8 cellular contexts compared by ENCODE assay signal in the genomic region with DNA sequence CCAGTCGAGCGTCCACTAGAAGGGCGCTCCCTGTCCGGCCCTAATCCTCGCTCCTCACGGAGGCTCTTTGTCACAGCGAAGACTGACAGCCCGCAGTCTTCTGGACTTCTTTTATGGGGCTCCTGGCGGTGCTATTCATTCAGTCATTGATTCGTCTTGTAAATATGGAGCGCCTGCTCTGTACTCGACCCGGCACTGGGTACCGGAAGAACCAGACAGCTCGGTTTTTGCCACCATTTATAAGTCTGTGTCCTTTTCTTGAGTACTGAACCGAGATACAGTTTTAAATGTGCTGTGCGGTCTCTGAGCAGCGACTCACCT. TPM values are rescaled to one million over a fixed set of nuclear protein-coding genes. Genes with fewer than 3 reads are reported as not detected.
DNase-seq lines count a peak whose midpoint lies in the region; ATAC-seq and TF ChIP-seq lines count a peak whose summit lies in the region.

No MANE protein-coding gene starts in this region.

- BruUV-seq in Calu3 (replicated peaks; lab: Mats Ljungman, UMichigan), result no TSS peak

- peak overlapping the region; percentile 79 for H3K27ac ChIP-seq in KOPT-K1 (ENCODE audit: low read depth, low read length, poor library complexity, severe bottlenecking)
- H3K27ac ChIP-seq in iPS-20b (ENCODE audit: low read length), result peak overlapping the region; percentile 59
- peak overlapping the region; percentile 79 for H3K27ac ChIP-seq in stomach smooth muscle (ENCODE audit: low read length)

- H3K27me3 Mint-ChIP-seq in Calu3 (ENCODE audit: unreplicated experiment), result no peaks in the 10 kb centered on the region
- H3K27me3 Mint-ChIP-seq in activated naive CD4-positive, alpha-beta T cell treated with anti-CD3 and anti-CD28 coated beads, Interleukin-2, amount 50 U/mL, for 24 hours, result no peaks in the 10 kb centered on the region

- DNase-seq in Calu3 (no peak), NCI-H187 treated with DMSO at 0.1 percent for 48 hours (lab: John Stamatoyannopoulos, UW) (no peak)

- TF ChIP-seq CTCF in Calu3 (IDR thresholded peaks at IDR 0.05; ENCODE audit: unreplicated experiment), result no peak

- peaks cover 13% of the 10 kb centered on the region for H3K9me3 ChIP-seq in KOPT-K1 (ENCODE audit: insufficient read depth, low read length, poor library complexity, severe bottlenecking)
- peaks cover 10% of the 10 kb centered on the region; the same call in 1 of the 2 replicates for H3K9me3 ChIP-seq in iPS-20b (ENCODE audit: insufficient read depth, low read depth, low read length)
- no peaks in the 10 kb centered on the region for H3K9me3 ChIP-seq in stomach smooth muscle (ENCODE audit: control insufficient read depth in 2 of 2, low read length in 2 of 2)

- CTCF ChIA-PET in Calu3 (lab: Charles Lee), result interaction anchor here (0.6 to 0.7 kb wide), 2 partner anchors 52 to 548 kb away, joined by 3 read pairs; no protein-coding TSS in a partner anchor

- H3K27me3 ChIP-seq in iPS-20b (ENCODE audit: insufficient read depth, low read length) (no peaks in the 10 kb centered on the region), stomach smooth muscle (ENCODE audit: control insufficient read depth in 1 of 2, insufficient read depth in 2 of 2, low read length in 2 of 2) (no peaks in the 10 kb centered on the region)

- peaks cover 26% of the 10 kb centered on the region for H3K36me3 Mint-ChIP-seq in Calu3 (ENCODE audit: insufficient read depth, unreplicated experiment)
- H3K36me3 Mint-ChIP-seq in activated naive CD4-positive, alpha-beta T cell treated with anti-CD3 and anti-CD28 coated beads, Interleukin-2, amount 50 U/mL, for 24 hours, result peaks cover 8% of the 10 kb centered on the region

- H3K9ac ChIP-seq in iPS-20b (ENCODE audit: low read depth, low read length) (peak overlapping the region; percentile 91), stomach smooth muscle (ENCODE audit: low read length in 2 of 2) (peak overlapping the region; percentile 77 to 85)

- intact Hi-C loops in Calu3 (cut with micrococcal nuclease; ENCODE audit: unreplicated experiment), result no loop called here

- no peaks in the 10 kb centered on the region for H3K9me3 Mint-ChIP-seq in Calu3 (ENCODE audit: low read depth, unreplicated experiment)
- no peaks in the 10 kb centered on the region for H3K9me3 Mint-ChIP-seq in activated naive CD4-positive, alpha-beta T cell treated with anti-CD3 and anti-CD28 coated beads, Interleukin-2, amount 50 U/mL, for 24 hours

- H3K27ac Mint-ChIP-seq in Calu3 (ENCODE audit: unreplicated experiment), result peak overlapping the region; percentile 89
- H3K27ac Mint-ChIP-seq in activated naive CD4-positive, alpha-beta T cell treated with anti-CD3 and anti-CD28 coated beads, Interleukin-2, amount 50 U/mL, for 24 hours, result peak overlapping the region; percentile 100

- H3K4me3 Mint-ChIP-seq in Calu3 (ENCODE audit: low read depth, unreplicated experiment), result peak overlapping the region; percentile 95
- peak overlapping the region; percentile 96 for H3K4me3 Mint-ChIP-seq in activated naive CD4-positive, alpha-beta T cell treated with anti-CD3 and anti-CD28 coated beads, Interleukin-2, amount 50 U/mL, for 24 hours

- H3K4me1 ChIP-seq in iPS-20b (ENCODE audit: insufficient read depth, low read length) (peaks cover 8% of the 10 kb centered on the region), stomach smooth muscle (ENCODE audit: control insufficient read depth, insufficient read depth, low read length) (peaks cover 16% of the 10 kb centered on the region)

- ATAC-seq in GM19463 (IDR thresholded peaks at IDR 0.05; ENCODE audit: unreplicated experiment) (peak; percentile 16), GM19467 (IDR thresholded peaks at IDR 0.05; ENCODE audit: unreplicated experiment) (no peak)

- H3K4me1 Mint-ChIP-seq in Calu3 (ENCODE audit: low read depth, unreplicated experiment), result peaks cover 6% of the 10 kb centered on the region
- peaks cover 55% of the 10 kb centered on the region for H3K4me1 Mint-ChIP-seq in activated naive CD4-positive, alpha-beta T cell treated with anti-CD3 and anti-CD28 coated beads, Interleukin-2, amount 50 U/mL, for 24 hours

- H3K4me3 ChIP-seq in iPS-20b (ENCODE audit: low read length) (peak overlapping the region; percentile 95), stomach smooth muscle (ENCODE audit: low read length in 2 of 2) (peak overlapping the region; percentile 76 to 93)

- peaks cover 9% of the 10 kb centered on the region for H3K36me3 ChIP-seq in KOPT-K1 (ENCODE audit: insufficient read depth, low read length)
- H3K36me3 ChIP-seq in iPS-20b (ENCODE audit: insufficient read depth, low read depth, low read length), result no peaks in the 10 kb centered on the region
- no peaks in the 10 kb centered on the region for H3K36me3 ChIP-seq in stomach smooth muscle (ENCODE audit: control insufficient read depth in 2 of 2, insufficient read depth in 2 of 2, low read length in 2 of 2)

RNA-seq across cellular contexts. Expression of a gene that starts 0.6 kb away (rescaled TPM):
- total RNA-seq in Calu3 (2022), result 21.2 and 22.1 TPM in 2 replicates

RNA-seq across cellular contexts. Expression of a gene that starts 0.7 kb away (rescaled TPM):
- 13.9 and 15.8 TPM in 2 replicates for total RNA-seq in Calu3 (2022)
